In the genomic region with DNA sequence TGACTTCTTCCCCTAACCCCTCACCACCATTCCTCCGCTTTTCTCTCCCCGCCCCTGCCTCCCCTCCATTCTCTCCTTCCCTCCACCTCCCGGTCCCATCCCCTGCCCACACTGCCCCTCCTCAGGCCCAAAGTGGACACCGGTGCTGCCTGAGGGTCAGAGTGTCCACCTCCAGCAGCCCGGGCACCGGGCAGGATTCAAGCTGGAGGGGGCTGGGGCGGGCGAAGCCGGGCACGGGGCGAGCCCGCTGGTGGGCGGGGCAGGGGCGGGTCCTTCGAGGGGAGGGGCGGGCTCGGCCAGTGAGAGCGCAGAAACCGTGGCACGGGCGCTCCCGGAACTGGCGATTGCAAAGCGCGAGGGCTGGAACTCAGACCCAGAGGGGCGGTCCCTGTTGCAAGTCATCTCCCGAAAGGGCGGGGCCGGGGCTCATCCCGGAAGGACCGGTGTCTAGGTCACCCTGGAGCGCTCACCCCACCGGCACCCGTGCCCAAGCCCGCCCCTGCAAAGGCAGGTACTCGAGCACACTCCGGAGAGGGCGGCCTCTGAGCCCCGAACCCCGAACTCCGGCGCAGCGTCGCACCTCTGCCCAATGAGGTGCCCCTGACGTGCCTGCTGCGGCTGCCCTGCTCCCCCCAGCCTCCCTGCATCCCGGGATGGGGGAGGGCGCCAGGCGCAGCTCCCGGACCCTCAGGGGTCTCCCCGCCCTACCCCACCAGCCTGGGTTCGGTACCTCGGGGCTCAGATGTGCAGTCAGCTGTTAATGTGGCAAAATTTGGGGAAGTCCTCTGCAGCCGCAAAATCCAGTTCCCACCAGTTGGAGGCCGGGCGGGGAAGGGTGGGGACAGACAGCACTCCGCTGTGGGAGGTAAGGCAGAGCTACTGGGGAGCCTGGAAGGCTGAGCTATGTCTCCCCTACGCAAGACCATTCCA, we compare ENCODE assay signal across 8 cellular contexts. TPM values are rescaled to one million over a fixed set of nuclear protein-coding genes. Genes with fewer than 3 reads are reported as not detected.
A peak's percentile ranks its signal among the peaks of the same experiment; 100 is the strongest.
DNase-seq lines count a peak whose midpoint lies in the region; ATAC-seq and TF ChIP-seq lines count a peak whose summit lies in the region.

No MANE protein-coding gene starts in this region.

- CTCF ChIA-PET in CD8-positive, alpha-beta T cell (lab: Charles Lee), result interaction anchor here (0.7 to 3.4 kb wide), 7 partner anchors 10 to 429 kb away, joined by 3 to 19 read pairs (median 4); no protein-coding TSS in a partner anchor
- CTCF ChIA-PET in activated CD8-positive, alpha-beta memory T cell treated with anti-CD3 and anti-CD28 coated beads, Interleukin-2, amount 10 ng/mL, durations not matched to agents 7 days and 5 days (lab: Charles Lee), result interaction anchor here (0.7 to 6.1 kb wide), 7 partner anchors 12 to 370 kb away, joined by 3 to 85 read pairs (median 5); partner anchors contain the start of genes CDKN1C and PHLDA2

- H3K27me3 Mint-ChIP-seq in CD8-positive, alpha-beta T cell (ENCODE audit: low read depth), result no peaks in the 10 kb centered on the region
- peaks cover 3% of the 10 kb centered on the region for H3K27me3 Mint-ChIP-seq in activated CD8-positive, alpha-beta memory T cell treated with anti-CD3 and anti-CD28 coated beads, Interleukin-2, amount 10 ng/mL, durations not matched to agents 7 days and 5 days
- H3K27me3 Mint-ChIP-seq in endothelial cell (ENCODE audit: unreplicated experiment), result peaks cover 14% of the 10 kb centered on the region

- H3K36me3 ChIP-seq in CD8-positive, alpha-beta T cell (ENCODE audit: insufficient read depth, low read length), result no peaks in the 10 kb centered on the region

- intact Hi-C loops in CD8-positive, alpha-beta T cell (cut with DNase I, micrococcal nuclease), result loop anchor here in 1 of 2 experiments (1.0 to 2.0 kb wide), 2 partner anchors 15 to 202 kb away; no protein-coding TSS in a partner anchor

- DNase-seq in CD8-positive, alpha-beta T cell, result peak; percentile 72 to 91 (median 89)
- peak; percentile 96 to 98 for DNase-seq in NOMO-1 (lab: John Stamatoyannopoulos, UW; ENCODE audit: unreplicated experiment in 2 of 2)
- peak; percentile 99 for DNase-seq in activated CD8-positive, alpha-beta memory T cell treated with anti-CD3 and anti-CD28 coated beads, Interleukin-2, amount 10 ng/mL, durations not matched to agents 7 days and 5 days
- peak; percentile 69 for DNase-seq in endothelial cell (ENCODE audit: low spot score)
- DNase-seq in stimulated activated CD8-positive, alpha-beta memory T cell treated with anti-CD3 and anti-CD28 coated beads, Interleukin-2, amount 100 ng/mL, for 48 hours (ENCODE audit: low read depth in 2 of 2), result peak; percentile 95 to 97

- peaks cover 42% of the 10 kb centered on the region for H3K4me1 ChIP-seq in CD8-positive, alpha-beta T cell (ENCODE audit: insufficient read depth, low read length)
- peaks cover 55% of the 10 kb centered on the region for H3K4me1 ChIP-seq in mononuclear cell (ENCODE audit: insufficient read depth, low read length)

- TF ChIP-seq CTCF in CD8-positive, alpha-beta T cell (IDR thresholded peaks at IDR 0.05), result no peak
- no peak for TF ChIP-seq CTCF in endothelial cell (IDR thresholded peaks at IDR 0.05; ENCODE audit: unreplicated experiment)

- no peaks in the 10 kb centered on the region for H3K9me3 ChIP-seq in CD8-positive, alpha-beta T cell (ENCODE audit: low read length)
- H3K9me3 ChIP-seq in mononuclear cell (ENCODE audit: low read depth, low read length), result no peaks in the 10 kb centered on the region

- no peaks in the 10 kb centered on the region for H3K27me3 ChIP-seq in CD8-positive, alpha-beta T cell (ENCODE audit: insufficient read depth, low read length)
- H3K27me3 ChIP-seq in mononuclear cell (ENCODE audit: insufficient read depth, low read length), result no peaks in the 10 kb centered on the region

- H3K9me3 Mint-ChIP-seq in CD8-positive, alpha-beta T cell, result no peaks in the 10 kb centered on the region
- no peaks in the 10 kb centered on the region for H3K9me3 Mint-ChIP-seq in activated CD8-positive, alpha-beta memory T cell treated with anti-CD3 and anti-CD28 coated beads, Interleukin-2, amount 10 ng/mL, durations not matched to agents 7 days and 5 days (ENCODE audit: low read depth)
- peaks cover 4% of the 10 kb centered on the region for H3K9me3 Mint-ChIP-seq in endothelial cell (ENCODE audit: unreplicated experiment)

- POLR2A ChIA-PET in CD8-positive, alpha-beta T cell (lab: Charles Lee), result interaction anchor here (0.7 to 1.3 kb wide), 2 partner anchors 9 to 37 kb away, joined by 3 read pairs; no protein-coding TSS in a partner anchor

- peak overlapping the region; percentile 78 for H3K4me3 Mint-ChIP-seq in CD8-positive, alpha-beta T cell
- peak overlapping the region; percentile 68 for H3K4me3 Mint-ChIP-seq in activated CD8-positive, alpha-beta memory T cell treated with anti-CD3 and anti-CD28 coated beads, Interleukin-2, amount 10 ng/mL, durations not matched to agents 7 days and 5 days
- peak overlapping the region; percentile 47 for H3K4me3 Mint-ChIP-seq in endothelial cell (ENCODE audit: unreplicated experiment)

- H3K27ac ChIP-seq in CD8-positive, alpha-beta T cell (ENCODE audit: low read depth, low read length), result peak overlapping the region; percentile 40

- H3K4me3 ChIP-seq in CD8-positive, alpha-beta T cell (ENCODE audit: low read depth, low read length), result peak overlapping the region; percentile 72
- H3K4me3 ChIP-seq in mononuclear cell (ENCODE audit: low read length), result peak overlapping the region; percentile 62

- peaks cover 14% of the 10 kb centered on the region for H3K36me3 Mint-ChIP-seq in CD8-positive, alpha-beta T cell
- peaks cover 7% of the 10 kb centered on the region for H3K36me3 Mint-ChIP-seq in activated CD8-positive, alpha-beta memory T cell treated with anti-CD3 and anti-CD28 coated beads, Interleukin-2, amount 10 ng/mL, durations not matched to agents 7 days and 5 days
- H3K36me3 Mint-ChIP-seq in endothelial cell (ENCODE audit: low read depth, unreplicated experiment), result peaks cover 7% of the 10 kb centered on the region

- H3K27ac Mint-ChIP-seq in CD8-positive, alpha-beta T cell, result peak overlapping the region; percentile 32
- H3K27ac Mint-ChIP-seq in activated CD8-positive, alpha-beta memory T cell treated with anti-CD3 and anti-CD28 coated beads, Interleukin-2, amount 10 ng/mL, durations not matched to agents 7 days and 5 days, result peak overlapping the region; percentile 72
- no peak overlapping the region for H3K27ac Mint-ChIP-seq in endothelial cell (ENCODE audit: unreplicated experiment)

- H3K4me1 Mint-ChIP-seq in CD8-positive, alpha-beta T cell (ENCODE audit: low read depth), result peaks cover 47% of the 10 kb centered on the region
- H3K4me1 Mint-ChIP-seq in activated CD8-positive, alpha-beta memory T cell treated with anti-CD3 and anti-CD28 coated beads, Interleukin-2, amount 10 ng/mL, durations not matched to agents 7 days and 5 days, result peaks cover 36% of the 10 kb centered on the region
- H3K4me1 Mint-ChIP-seq in endothelial cell (ENCODE audit: unreplicated experiment), result peaks cover 28% of the 10 kb centered on the region

- peak; percentile 77 for ATAC-seq in CD8-positive, alpha-beta T cell
- ATAC-seq in GM19452 (IDR thresholded peaks at IDR 0.05; ENCODE audit: unreplicated experiment) (peak; percentile 93), HG03571 (IDR thresholded peaks at IDR 0.05; ENCODE audit: unreplicated experiment) (peak; percentile 92)
- peak; percentile 96 for ATAC-seq in activated CD8-positive, alpha-beta memory T cell treated with anti-CD3 and anti-CD28 coated beads, Interleukin-2, amount 10 ng/mL, durations not matched to agents 7 days and 5 days

RNA-seq across cellular contexts. Expression of gene CDKN1C, which starts 16.5 kb away (rescaled TPM):
- total RNA-seq in CD8-positive, alpha-beta T cell, result 1 to 10 TPM; 2.5 to 3.6 TPM
- under 1 TPM; 0.44 to 0.87 TPM for total RNA-seq in activated CD8-positive, alpha-beta memory T cell treated with anti-CD3 and anti-CD28 coated beads, Interleukin-2, amount 10 ng/mL, durations not matched to agents 7 days and 5 days
- total RNA-seq in endothelial cell (ENCODE audit: unreplicated experiment) (25.3 TPM), mononuclear cell (12.2 TPM)

RNA-seq across cellular contexts. Expression of gene PHLDA2, which starts 27.1 kb away (rescaled TPM):
- 1 to 10 TPM in 1 of 2 experiments, under 1 TPM in 1; 0.61 to 1.6 TPM for total RNA-seq in CD8-positive, alpha-beta T cell
- total RNA-seq in activated CD8-positive, alpha-beta memory T cell treated with anti-CD3 and anti-CD28 coated beads, Interleukin-2, amount 10 ng/mL, durations not matched to agents 7 days and 5 days, result 1 to 10 TPM; 1.1 to 3.6 TPM
- 8.1 TPM for total RNA-seq in endothelial cell (ENCODE audit: unreplicated experiment)
- total RNA-seq in mononuclear cell, result 1.7 TPM

Comparison
In these comparisons a context has a peak if more than half of its experiments do, and no peak if none do; other contexts are left out.
1. Peak in every context shown above with its lines: DNase-seq, ATAC-seq, H3K4me3 ChIP-seq and H3K27ac ChIP-seq.